ENCODE assay signal across 16 cellular contexts in genomic region chr3:69731080-69731479, GRCh38. TPM values are rescaled to one million over a fixed set of nuclear protein-coding genes. Genes with fewer than 3 reads are reported as not detected.
DNase-seq lines count a peak whose midpoint lies in the region; ATAC-seq and TF ChIP-seq lines count a peak whose summit lies in the region.
"Had no signal": no experiment of that assay in that cellular context is flagged by ENCODE, and none has a peak within 500 bp of the region (broad histone marks: within the 10 kb centered on the region; RNA-seq: fewer than 3 reads in every experiment).

No MANE protein-coding gene starts in this region.

- H3K27me3 ChIP-seq in cardiac muscle cell (peaks cover 5% of the 10 kb centered on the region), right atrium auricular region (no peaks in the 10 kb centered on the region), mesendoderm (ENCODE audit: insufficient read depth, low read length, poor library complexity) (no peaks in the 10 kb centered on the region)
- H3K27me3 ChIP-seq: BE2C had no signal

- H3K79me2 ChIP-seq in mesendoderm (ENCODE audit: control insufficient read depth, insufficient read depth, low read length): no peaks in the 10 kb centered on the region

- no peak for ATAC-seq in activated CD4-positive, CD25-positive, alpha-beta regulatory T cell treated with anti-CD3 and anti-CD28 coated beads, Interleukin-2, amount 50 U/mL, for 24 hours

- no peak overlapping the region for H2BK5ac ChIP-seq in mesendoderm (ENCODE audit: low read length)

- peak overlapping the region; percentile 60 for H3K18ac ChIP-seq in mesendoderm (ENCODE audit: low read length)

- no peak overlapping the region for H4K8ac ChIP-seq in mesendoderm (ENCODE audit: low read depth, low read length)

- no peak overlapping the region for H3K4me2 ChIP-seq in mesendoderm (ENCODE audit: low read length)

- no peak overlapping the region for H3K56ac ChIP-seq in mesendoderm (ENCODE audit: low read length)

- H3K79me1 ChIP-seq in mesendoderm (ENCODE audit: low read length): no peaks in the 10 kb centered on the region

- H3K23ac ChIP-seq in mesendoderm (ENCODE audit: low read length): no peak overlapping the region

- no peak overlapping the region for H2BK120ac ChIP-seq in mesendoderm (ENCODE audit: low read depth, low read length)

- TF ChIP-seq CTCF in cardiac muscle cell (IDR thresholded peaks at IDR 0.05; ENCODE audit: low read depth, low read length): no peak
- TF ChIP-seq CTCF in right atrium auricular region (IDR thresholded peaks at IDR 0.05): no peak
- TF ChIP-seq CTCF in choroid plexus epithelial cell (conservative IDR thresholded peaks at IDR 0.05; ENCODE audit: low read depth, low read length): no peak

- H2BK15ac ChIP-seq in mesendoderm (replicated peaks; ENCODE audit: low read depth): no peak overlapping the region

- H3K4me1 ChIP-seq in cardiac muscle cell (ENCODE audit: low read depth) (peaks cover 15% of the 10 kb centered on the region), right atrium auricular region (peaks cover 3 to 5% of the 10 kb centered on the region in 2 donors), mesendoderm (ENCODE audit: control insufficient read depth, low read depth, low read length) (no peaks in the 10 kb centered on the region)

- no peak for DNase-seq in cardiac muscle cell (ENCODE audit: low read depth in 1 of 2, low spot score in 1 of 2)
- no peak for DNase-seq in right atrium auricular region (ENCODE audit: low spot score)
- DNase-seq in choroid plexus epithelial cell (ENCODE audit: low read depth): peak; percentile 36
- DNase-seq in mesendoderm: peak; percentile 60
- DNase-seq in stimulated activated naive CD4-positive, alpha-beta T cell (lab: John Stamatoyannopoulos, UW): no peak
- DNase-seq in amygdala (lab: John Stamatoyannopoulos, UW): no peak
- DNase-seq: ACHN; BE2C; C1 segment of cervical spinal cord; Caco-2; CD4-positive, alpha-beta T cell; DMS153; DMS79; GDM1; H9 had no signal

- peak overlapping the region; percentile 27 for H3K27ac ChIP-seq in cardiac muscle cell
- no peak overlapping the region for H3K27ac ChIP-seq in right atrium auricular region
- no peak overlapping the region for H3K27ac ChIP-seq in mesendoderm (ENCODE audit: low read depth, low read length)

- WGBS in mesendoderm (ENCODE audit: extremely low coverage, insufficient coverage, low lambda C conversion rate): no CpG with 5 or more reads among the region's 2 CpGs

- H3K9ac ChIP-seq in mesendoderm (ENCODE audit: low read length): no peak overlapping the region

- H3K4me3 ChIP-seq in cardiac muscle cell: no peak overlapping the region
- no peak overlapping the region for H3K4me3 ChIP-seq in right atrium auricular region
- no peak overlapping the region for H3K4me3 ChIP-seq in choroid plexus epithelial cell (ENCODE audit: low read depth, low read length)
- H3K4me3 ChIP-seq in mesendoderm (ENCODE audit: low read length): no peak overlapping the region

- no peak overlapping the region for H4K5ac ChIP-seq in mesendoderm (ENCODE audit: low read length)

- H3K9me3 ChIP-seq in cardiac muscle cell (ENCODE audit: low read depth) (no peaks in the 10 kb centered on the region), right atrium auricular region (no peaks in the 10 kb centered on the region)
- H3K9me3 ChIP-seq: BE2C had no signal

- H3K36me3 ChIP-seq in cardiac muscle cell (no peaks in the 10 kb centered on the region), right atrium auricular region (no peaks in the 10 kb centered on the region), mesendoderm (ENCODE audit: control insufficient read depth, insufficient read depth, low read length) (no peaks in the 10 kb centered on the region)
- H3K36me3 ChIP-seq: BE2C had no signal

- no peak overlapping the region for H3K4ac ChIP-seq in mesendoderm (ENCODE audit: low read depth, low read length)

- H2AK5ac ChIP-seq in mesendoderm (ENCODE audit: low read length): no peak overlapping the region

RNA-seq across cellular contexts. Expression of gene MITF, which starts 8.2 kb away (rescaled TPM):
- 57.3 and 99.9 TPM in 2 replicates for total RNA-seq in cardiac muscle cell
- polyA plus RNA-seq in cardiac muscle cell: 73.2 and 102 TPM in 2 replicates
- 10 to 100 TPM; 47.6 to 68.6 TPM for total RNA-seq in right atrium auricular region
- polyA plus RNA-seq in mesendoderm (2013, experiment 1 of 2): 1.1 TPM
- 1.1 TPM for polyA plus RNA-seq in mesendoderm (2013, experiment 2 of 2)
- total RNA-seq: CD4-positive, alpha-beta T cell had no signal

Comparison
In these comparisons a context has a peak if more than half of its experiments do, and no peak if none do; other contexts are left out.
1. DNase-seq: peak in choroid plexus epithelial cell (single experiment) and mesendoderm (single experiment); none in cardiac muscle cell (0 of 2), right atrium auricular region (single experiment), stimulated activated naive CD4-positive, alpha-beta T cell (0 of 6) and amygdala (0 of 56).